ENCODE assay signal across 2 cellular contexts in the genomic region with DNA sequence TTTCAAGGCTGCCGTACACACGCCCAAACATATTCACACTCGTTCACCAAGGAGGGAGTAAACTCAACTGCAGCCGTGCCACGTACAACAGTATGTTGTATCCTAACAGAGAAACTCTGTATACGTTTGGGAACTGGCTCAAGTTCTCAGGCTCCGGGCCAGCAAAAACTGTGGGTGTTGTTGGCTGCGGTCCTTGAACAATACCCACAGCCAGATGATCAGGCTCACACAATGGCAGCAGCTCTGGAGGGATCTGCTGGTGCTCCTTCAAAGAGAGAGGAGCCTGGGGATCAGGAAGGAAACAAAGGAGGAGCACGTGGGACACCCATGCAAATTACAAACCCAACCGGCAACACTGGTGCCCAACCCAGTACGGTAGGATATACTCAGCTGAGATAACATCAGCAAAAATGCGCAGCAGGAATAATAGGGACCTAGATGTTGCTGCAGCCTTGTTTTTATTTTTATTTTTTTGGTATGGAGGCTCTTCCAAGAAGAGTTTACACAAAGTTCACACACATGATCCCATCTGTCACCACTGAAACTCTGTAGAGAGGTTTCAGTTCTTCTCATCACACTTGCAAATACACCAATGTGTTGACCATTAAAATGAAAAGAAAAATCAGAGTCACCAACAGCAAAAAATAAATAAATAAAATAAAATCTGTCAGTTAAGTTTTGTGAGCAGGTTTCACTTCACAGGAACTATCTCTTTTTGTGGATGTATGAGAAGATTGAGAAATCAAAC.
TF ChIP-seq lines count a peak whose summit lies in the region.

No MANE protein-coding gene starts in this region.

TF ChIP-seq in IMR-90, 13 proteins besides CTCF, POLR2A, EP300 and RAD21:
- no peak for TF ChIP-seq RCOR1 (IDR thresholded peaks at IDR 0.05; ENCODE audit: insufficient replicate concordance, low read length)
- no peak for TF ChIP-seq BHLHE40 (IDR thresholded peaks at IDR 0.05; ENCODE audit: low read depth, low read length)
TF ChIP-seq in IMR-90: peak in this region for 0.

TF ChIP-seq in H1, 55 proteins besides CTCF, POLR2A, EP300 and RAD21:
- TF ChIP-seq SP2 (IDR thresholded peaks at IDR 0.05; ENCODE audit: low read length) = no peak
- TF ChIP-seq TAF7 (optimal IDR thresholded peaks at IDR 0.05; ENCODE audit: borderline replicate concordance, low read depth, low read length) = no peak
- TF ChIP-seq POU5F1 (IDR thresholded peaks at IDR 0.05; ENCODE audit: low read depth, low read length) = no peak
- TF ChIP-seq, protein P1, sequence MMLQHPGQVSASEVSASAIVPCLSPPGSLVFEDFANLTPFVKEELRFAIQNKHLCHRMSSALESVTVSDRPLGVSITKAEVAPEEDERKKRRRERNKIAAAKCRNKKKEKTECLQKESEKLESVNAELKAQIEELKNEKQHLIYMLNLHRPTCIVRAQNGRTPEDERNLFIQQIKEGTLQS (IDR thresholded peaks at IDR 0.05; ENCODE audit: insufficient read depth, low read depth, low read length) = no peak
- TF ChIP-seq POLR2AphosphoS5 (IDR thresholded peaks at IDR 0.05; ENCODE audit: low read depth, low read length) = no peak
- no peak for TF ChIP-seq SUZ12 (IDR thresholded peaks at IDR 0.05; ENCODE audit: low read length)
- no peak for TF ChIP-seq SP4 (IDR thresholded peaks at IDR 0.05; ENCODE audit: low read length)
- no peak for TF ChIP-seq TBP (IDR thresholded peaks at IDR 0.05; ENCODE audit: low read depth, low read length)
- no peak for TF ChIP-seq ZNF274 (IDR thresholded peaks at IDR 0.05; ENCODE audit: borderline replicate concordance, extremely low read depth, low read length)
- TF ChIP-seq, protein P2, sequence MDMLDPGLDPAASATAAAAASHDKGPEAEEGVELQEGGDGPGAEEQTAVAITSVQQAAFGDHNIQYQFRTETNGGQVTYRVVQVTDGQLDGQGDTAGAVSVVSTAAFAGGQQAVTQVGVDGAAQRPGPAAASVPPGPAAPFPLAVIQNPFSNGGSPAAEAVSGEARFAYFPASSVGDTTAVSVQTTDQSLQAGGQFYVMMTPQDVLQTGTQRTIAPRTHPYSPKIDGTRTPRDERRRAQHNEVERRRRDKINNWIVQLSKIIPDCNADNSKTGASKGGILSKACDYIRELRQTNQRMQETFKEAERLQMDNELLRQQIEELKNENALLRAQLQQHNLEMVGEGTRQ (IDR thresholded peaks at IDR 0.05; ENCODE audit: low read length) = no peak
- no peak for TF ChIP-seq CBX8 (IDR thresholded peaks at IDR 0.05; ENCODE audit: borderline replicate concordance, low read depth, low read length)
- TF ChIP-seq CHD2 (IDR thresholded peaks at IDR 0.05; ENCODE audit: low read length) = no peak
- TF ChIP-seq NANOG (IDR thresholded peaks at IDR 0.05; ENCODE audit: insufficient read depth, low read depth, low read length, poor library complexity, severe bottlenecking) = no peak
TF ChIP-seq in H1: peak in this region for 0.
